Comparison of ENCODE assay signal across 9 cellular contexts in the genomic region with DNA sequence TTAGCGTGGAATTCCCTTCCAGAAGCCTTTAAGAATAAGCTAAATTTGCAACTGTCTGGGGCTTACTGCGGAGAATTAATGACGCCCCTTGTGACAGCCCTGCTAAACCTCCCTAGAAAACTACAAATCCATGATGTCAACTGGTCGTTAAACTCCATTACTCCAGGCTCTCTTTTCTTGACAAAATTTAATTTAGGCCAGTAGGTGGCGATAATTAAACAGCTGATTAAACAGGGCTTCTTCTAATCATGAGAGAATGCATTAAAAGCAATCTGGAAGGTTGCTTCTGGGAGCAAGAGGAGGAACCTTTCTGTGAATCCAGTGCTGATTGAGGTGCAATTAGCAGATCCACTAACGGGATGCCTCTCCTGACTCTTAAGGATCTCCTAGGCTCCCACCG. TPM values are rescaled to one million over a fixed set of nuclear protein-coding genes. Genes with fewer than 3 reads are reported as not detected.
A peak's percentile ranks its signal among the peaks of the same experiment; 100 is the strongest.
DNase-seq lines count a peak whose midpoint lies in the region; ATAC-seq and TF ChIP-seq lines count a peak whose summit lies in the region.
"Had no signal": no experiment of that assay in that cellular context is flagged by ENCODE, and none has a peak within 500 bp of the region (broad histone marks: within the 10 kb centered on the region; RNA-seq: fewer than 3 reads in every experiment).

No MANE protein-coding gene starts in this region.

- peak; percentile 35 for ATAC-seq in left ventricle myocardium superior
- peak; percentile 14 for ATAC-seq in stimulated activated naive CD8-positive, alpha-beta T cell treated with anti-CD3 and anti-CD28 coated beads, Interleukin-15, Interleukin-2, amounts not matched to agents 100 U/mL and 50 U/mL, for 24 hours

- H3K27ac ChIP-seq in WERI-Rb-1: no peak overlapping the region
- H3K27ac ChIP-seq: BLaER1 had no signal

- H3K36me3 ChIP-seq in WERI-Rb-1: no peaks in the 10 kb centered on the region
- H3K36me3 ChIP-seq: BLaER1 had no signal

- intact Hi-C loops in left ventricle myocardium superior (cut with micrococcal nuclease): no loop called here

- no peak overlapping the region for H3K4me3 ChIP-seq in WERI-Rb-1 (ENCODE audit: low read depth, low read length)
- H3K4me3 ChIP-seq: BLaER1 had no signal

- TF ChIP-seq CTCF in WERI-Rb-1 (IDR thresholded peaks at IDR 0.05; ENCODE audit: low read depth, low read length): peak; percentile 21; the same call in 1 of the 2 replicates

- DNase-seq in DMS153 treated with DMSO at 0.1 percent for 48 hours (lab: John Stamatoyannopoulos, UW; ENCODE audit: unreplicated experiment) (peak; percentile 0), DMS153 (lab: John Stamatoyannopoulos, UW) (no peak), NCI-H146 (lab: John Stamatoyannopoulos, UW) (peak; percentile 41), WERI-Rb-1 (no peak), left ventricle myocardium superior (no peak), ecto neural progenitor cell (ENCODE audit: low spot score) (no peak)
- no peak for DNase-seq in stimulated activated naive CD8-positive, alpha-beta T cell treated with anti-CD3 and anti-CD28 coated beads, Interleukin-15, Interleukin-2, amounts not matched to agents 100 U/mL and 50 U/mL, for 24 hours
- no peak for DNase-seq in activated naive CD4-positive, alpha-beta T cell treated with anti-CD3 and anti-CD28 coated beads, Interleukin-2, amount 50 U/mL, for 16 hours

- H3K9me3 ChIP-seq in WERI-Rb-1 (ENCODE audit: severe bottlenecking): no peaks in the 10 kb centered on the region
- H3K9me3 ChIP-seq: BLaER1 had no signal

- no peaks in the 10 kb centered on the region for H3K27me3 ChIP-seq in WERI-Rb-1 (ENCODE audit: insufficient read depth, low read depth, severe bottlenecking)
- H3K27me3 ChIP-seq: BLaER1 had no signal

RNA-seq across cellular contexts. Expression of a gene that starts 8.1 kb away (rescaled TPM):
- total RNA-seq in left ventricle myocardium superior: 8.4 TPM

Comparison
In these comparisons a context has a peak if more than half of its experiments do, and no peak if none do; other contexts are left out.
1. DNase-seq: peak in DMS153 treated with DMSO at 0.1 percent for 48 hours (single experiment) and NCI-H146 (single experiment); none in DMS153 (single experiment), WERI-Rb-1 (single experiment), left ventricle myocardium superior (single experiment), stimulated activated naive CD8-positive, alpha-beta T cell treated with anti-CD3 and anti-CD28 coated beads, Interleukin-15, Interleukin-2, amounts not matched to agents 100 U/mL and 50 U/mL, for 24 hours (single experiment), activated naive CD4-positive, alpha-beta T cell treated with anti-CD3 and anti-CD28 coated beads, Interleukin-2, amount 50 U/mL, for 16 hours (single experiment) and ecto neural progenitor cell (single experiment).